In the genomic region with DNA sequence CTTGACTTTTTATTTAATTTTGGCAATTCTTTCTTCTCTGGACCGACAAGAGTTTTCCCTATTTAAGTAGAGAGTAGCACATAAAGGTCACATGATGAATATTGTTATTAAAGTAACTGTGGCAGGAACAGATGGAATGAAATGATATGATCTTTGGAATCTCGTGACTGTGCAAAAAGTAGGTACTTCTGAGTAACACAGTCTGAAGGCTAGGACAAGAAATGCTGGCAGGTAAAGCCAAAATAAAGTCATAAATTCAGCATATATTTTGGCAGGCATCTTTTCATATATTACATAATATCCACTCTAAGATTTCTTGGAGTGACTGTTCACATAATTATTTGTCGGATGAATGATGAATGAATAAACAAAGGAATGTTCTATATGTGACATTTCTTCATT, we compare ENCODE assay signal across 1 cellular context.
TF ChIP-seq lines count a peak whose summit lies in the region.

No MANE protein-coding gene starts in this region.

TF ChIP-seq in K562, 482 proteins besides CTCF, POLR2A, EP300 and RAD21 (continued from another document):
- TF ChIP-seq, protein P1, sequence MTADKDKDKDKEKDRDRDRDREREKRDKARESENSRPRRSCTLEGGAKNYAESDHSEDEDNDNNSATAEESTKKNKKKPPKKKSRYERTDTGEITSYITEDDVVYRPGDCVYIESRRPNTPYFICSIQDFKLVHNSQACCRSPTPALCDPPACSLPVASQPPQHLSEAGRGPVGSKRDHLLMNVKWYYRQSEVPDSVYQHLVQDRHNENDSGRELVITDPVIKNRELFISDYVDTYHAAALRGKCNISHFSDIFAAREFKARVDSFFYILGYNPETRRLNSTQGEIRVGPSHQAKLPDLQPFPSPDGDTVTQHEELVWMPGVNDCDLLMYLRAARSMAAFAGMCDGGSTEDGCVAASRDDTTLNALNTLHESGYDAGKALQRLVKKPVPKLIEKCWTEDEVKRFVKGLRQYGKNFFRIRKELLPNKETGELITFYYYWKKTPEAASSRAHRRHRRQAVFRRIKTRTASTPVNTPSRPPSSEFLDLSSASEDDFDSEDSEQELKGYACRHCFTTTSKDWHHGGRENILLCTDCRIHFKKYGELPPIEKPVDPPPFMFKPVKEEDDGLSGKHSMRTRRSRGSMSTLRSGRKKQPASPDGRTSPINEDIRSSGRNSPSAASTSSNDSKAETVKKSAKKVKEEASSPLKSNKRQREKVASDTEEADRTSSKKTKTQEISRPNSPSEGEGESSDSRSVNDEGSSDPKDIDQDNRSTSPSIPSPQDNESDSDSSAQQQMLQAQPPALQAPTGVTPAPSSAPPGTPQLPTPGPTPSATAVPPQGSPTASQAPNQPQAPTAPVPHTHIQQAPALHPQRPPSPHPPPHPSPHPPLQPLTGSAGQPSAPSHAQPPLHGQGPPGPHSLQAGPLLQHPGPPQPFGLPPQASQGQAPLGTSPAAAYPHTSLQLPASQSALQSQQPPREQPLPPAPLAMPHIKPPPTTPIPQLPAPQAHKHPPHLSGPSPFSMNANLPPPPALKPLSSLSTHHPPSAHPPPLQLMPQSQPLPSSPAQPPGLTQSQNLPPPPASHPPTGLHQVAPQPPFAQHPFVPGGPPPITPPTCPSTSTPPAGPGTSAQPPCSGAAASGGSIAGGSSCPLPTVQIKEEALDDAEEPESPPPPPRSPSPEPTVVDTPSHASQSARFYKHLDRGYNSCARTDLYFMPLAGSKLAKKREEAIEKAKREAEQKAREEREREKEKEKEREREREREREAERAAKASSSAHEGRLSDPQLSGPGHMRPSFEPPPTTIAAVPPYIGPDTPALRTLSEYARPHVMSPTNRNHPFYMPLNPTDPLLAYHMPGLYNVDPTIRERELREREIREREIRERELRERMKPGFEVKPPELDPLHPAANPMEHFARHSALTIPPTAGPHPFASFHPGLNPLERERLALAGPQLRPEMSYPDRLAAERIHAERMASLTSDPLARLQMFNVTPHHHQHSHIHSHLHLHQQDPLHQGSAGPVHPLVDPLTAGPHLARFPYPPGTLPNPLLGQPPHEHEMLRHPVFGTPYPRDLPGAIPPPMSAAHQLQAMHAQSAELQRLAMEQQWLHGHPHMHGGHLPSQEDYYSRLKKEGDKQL (CRISPR knock-in tag; IDR thresholded peaks at IDR 0.05; ENCODE audit: borderline replicate concordance): no peak
- TF ChIP-seq ARID1B (IDR thresholded peaks at IDR 0.05): 0 out of 2 replicates have a peak, but pooled peaks have one; percentile 14
- TF ChIP-seq NRF1 (conservative IDR thresholded peaks at IDR 0.05 in 1 of 2, IDR thresholded peaks at IDR 0.05 in 1 of 2): no peak
- no peak for TF ChIP-seq MEF2A (IDR thresholded peaks at IDR 0.05; ENCODE audit: control insufficient read depth, low read depth, low read length)
- no peak for TF ChIP-seq ZNF253 (CRISPR knock-in tag; conservative IDR thresholded peaks at IDR 0.05)
- peak; percentile 91 for TF ChIP-seq MAFG (tag; conservative IDR thresholded peaks at IDR 0.05)
- no peak for TF ChIP-seq ZSCAN32 (CRISPR knock-in tag; IDR thresholded peaks at IDR 0.05)
- no peak for TF ChIP-seq PHF20 (IDR thresholded peaks at IDR 0.05; ENCODE audit: partially characterized antibody)
- TF ChIP-seq RFX7 (CRISPR knock-in tag; IDR thresholded peaks at IDR 0.05): no peak
- TF ChIP-seq, protein P2, sequence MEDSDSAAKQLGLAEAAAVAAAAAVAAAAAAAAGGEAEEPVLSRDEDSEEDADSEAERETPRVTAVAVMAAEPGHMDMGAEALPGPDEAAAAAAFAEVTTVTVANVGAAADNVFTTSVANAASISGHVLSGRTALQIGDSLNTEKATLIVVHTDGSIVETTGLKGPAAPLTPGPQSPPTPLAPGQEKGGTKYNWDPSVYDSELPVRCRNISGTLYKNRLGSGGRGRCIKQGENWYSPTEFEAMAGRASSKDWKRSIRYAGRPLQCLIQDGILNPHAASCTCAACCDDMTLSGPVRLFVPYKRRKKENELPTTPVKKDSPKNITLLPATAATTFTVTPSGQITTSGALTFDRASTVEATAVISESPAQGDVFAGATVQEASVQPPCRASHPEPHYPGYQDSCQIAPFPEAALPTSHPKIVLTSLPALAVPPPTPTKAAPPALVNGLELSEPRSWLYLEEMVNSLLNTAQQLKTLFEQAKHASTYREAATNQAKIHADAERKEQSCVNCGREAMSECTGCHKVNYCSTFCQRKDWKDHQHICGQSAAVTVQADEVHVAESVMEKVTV (CRISPR knock-in tag; IDR thresholded peaks at IDR 0.05): no peak
- TF ChIP-seq ZNF384 (IDR thresholded peaks at IDR 0.05; ENCODE audit: low read depth, low read length): no peak
- no peak for TF ChIP-seq ZNF239 (CRISPR knock-in tag; IDR thresholded peaks at IDR 0.05)
- TF ChIP-seq, protein P3, sequence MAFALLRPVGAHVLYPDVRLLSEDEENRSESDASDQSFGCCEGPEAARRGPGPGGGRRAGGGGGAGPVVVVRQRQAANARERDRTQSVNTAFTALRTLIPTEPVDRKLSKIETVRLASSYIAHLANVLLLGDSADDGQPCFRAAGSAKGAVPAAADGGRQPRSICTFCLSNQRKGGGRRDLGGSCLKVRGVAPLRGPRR (CRISPR knock-in tag; IDR thresholded peaks at IDR 0.05): no peak
- no peak for TF ChIP-seq SNRNP70 (optimal IDR thresholded peaks at IDR 0.05; ENCODE audit: low read depth, low read length)
- peak; percentile 71; the same call in 1 of the 2 replicates for TF ChIP-seq MAFF (IDR thresholded peaks at IDR 0.05; ENCODE audit: low read length)
- TF ChIP-seq RBM22 (IDR thresholded peaks at IDR 0.05; ENCODE audit: low read depth, low read length, poor library complexity, severe bottlenecking): no peak
- TF ChIP-seq ZC3H8 (IDR thresholded peaks at IDR 0.05): no peak
- no peak for TF ChIP-seq ZFP30 (CRISPR knock-in tag; IDR thresholded peaks at IDR 0.05; ENCODE audit: borderline replicate concordance)
- TF ChIP-seq RBM15 (IDR thresholded peaks at IDR 0.05; ENCODE audit: insufficient read depth, low read length): no peak
- TF ChIP-seq ZNF316 (IDR thresholded peaks at IDR 0.05): peak; percentile 84
- TF ChIP-seq CBX2 (IDR thresholded peaks at IDR 0.05; ENCODE audit: insufficient read depth, low read length, poor library complexity, severe bottlenecking): no peak
- no peak for TF ChIP-seq NCOA6 (IDR thresholded peaks at IDR 0.05)
- peak; percentile 78 for TF ChIP-seq C11orf30 (IDR thresholded peaks at IDR 0.05; ENCODE audit: low read depth)
- peak; percentile 15 for TF ChIP-seq MEIS2 (IDR thresholded peaks at IDR 0.05; ENCODE audit: partially characterized antibody)
- TF ChIP-seq, protein P4, sequence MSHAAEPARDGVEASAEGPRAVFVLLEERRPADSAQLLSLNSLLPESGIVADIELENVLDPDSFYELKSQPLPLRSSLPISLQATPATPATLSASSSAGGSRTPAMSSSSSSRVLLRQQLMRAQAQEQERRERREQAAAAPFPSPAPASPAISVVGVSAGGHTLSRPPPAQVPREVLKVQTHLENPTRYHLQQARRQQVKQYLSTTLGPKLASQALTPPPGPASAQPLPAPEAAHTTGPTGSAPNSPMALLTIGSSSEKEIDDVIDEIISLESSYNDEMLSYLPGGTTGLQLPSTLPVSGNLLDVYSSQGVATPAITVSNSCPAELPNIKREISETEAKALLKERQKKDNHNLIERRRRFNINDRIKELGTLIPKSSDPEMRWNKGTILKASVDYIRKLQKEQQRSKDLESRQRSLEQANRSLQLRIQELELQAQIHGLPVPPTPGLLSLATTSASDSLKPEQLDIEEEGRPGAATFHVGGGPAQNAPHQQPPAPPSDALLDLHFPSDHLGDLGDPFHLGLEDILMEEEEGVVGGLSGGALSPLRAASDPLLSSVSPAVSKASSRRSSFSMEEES (CRISPR knock-in tag; IDR thresholded peaks at IDR 0.05): peak; percentile 64
- peak; percentile 54 for TF ChIP-seq NFE2 (IDR thresholded peaks at IDR 0.05; ENCODE audit: low read depth)
- TF ChIP-seq ZNF764 (CRISPR knock-in tag; IDR thresholded peaks at IDR 0.05; ENCODE audit: low read depth): no peak
- no peak for TF ChIP-seq RFX5 (IDR thresholded peaks at IDR 0.05; ENCODE audit: low read depth, low read length)
- TF ChIP-seq TCF3 (CRISPR knock-in tag; IDR thresholded peaks at IDR 0.05): no peak
- TF ChIP-seq KDM5B (IDR thresholded peaks at IDR 0.05; ENCODE audit: insufficient replicate concordance, low read depth, low read length): no peak
- TF ChIP-seq ZNF263 (CRISPR knock-in tag; IDR thresholded peaks at IDR 0.05; ENCODE audit: borderline replicate concordance): no peak
- no peak for TF ChIP-seq IRF2 (CRISPR knock-in tag; IDR thresholded peaks at IDR 0.05)
